Comparison of ENCODE assay signal across 8 cellular contexts in genomic region chr2:65128297-65129190, GRCh38. TPM values are rescaled to one million over a fixed set of nuclear protein-coding genes. Genes with fewer than 3 reads are reported as not detected.
A peak's percentile ranks its signal among the peaks of the same experiment; 100 is the strongest.
DNase-seq lines count a peak whose midpoint lies in the region; ATAC-seq, FAIRE-seq and TF ChIP-seq lines count a peak whose summit lies in the region.

No MANE protein-coding gene starts in this region.

- TSS peak; percentile 83 for BruUV-seq in Panc1 (replicated peaks; lab: Mats Ljungman, UMichigan)

- peak overlapping the region in 3 of 4 experiments; percentile 2 to 35 (median 23); a peak in 3 of 7 replicates for H3K9ac ChIP-seq in H1 (replicated peaks in 1 of 4; ENCODE audit: extremely low read depth in 1 of 4, low read depth in 3 of 4, low read length in 3 of 4)

- no peak for FAIRE-seq in H1 (lab: Jason Lieb, UNC)

- TF ChIP-seq EP300 in H1 (IDR thresholded peaks at IDR 0.05; ENCODE audit: borderline replicate concordance in 1 of 2, low read depth in 2 of 2, low read length in 2 of 2), result no peak

- H2BK12ac ChIP-seq in H1 (ENCODE audit: low read depth, low read length), result no peak overlapping the region

- H2BK120ac ChIP-seq in H1 (replicated peaks; ENCODE audit: low read depth, low read length), result no peak overlapping the region

- POLR2A ChIA-PET in Panc1 (lab: Charles Lee), result interaction anchor here (0.6 kb wide), 1 partner anchor 321 kb away, joined by 7 read pairs; no protein-coding TSS in a partner anchor
- POLR2A ChIA-PET in H1 (lab: Charles Lee; ENCODE audit: partially characterized antibody), result interaction anchor here (1.0 to 2.6 kb wide), 3 partner anchors 10 to 72 kb away, joined by 3 to 19 read pairs (median 4); partner anchors contain the start of gene CEP68

- H3K18ac ChIP-seq in H1 (ENCODE audit: extremely low read depth, low read length), result no peak overlapping the region; the same call in 1 of the 2 replicates

- in situ Hi-C loops in Panc1 (cut with HindIII; ENCODE audit: low pct_unique_long_range_greater_than_20kb, low sequenced_read_pairs), result no loop called here

- intact Hi-C loops in Panc1 (cut with micrococcal nuclease; ENCODE audit: unreplicated experiment), result no loop called here
- intact Hi-C loops in natural killer cell (cut with micrococcal nuclease), result no loop called here

- H3K4me3 Mint-ChIP-seq in natural killer cell, result peak overlapping the region; percentile 100

- no peak overlapping the region for H3K4ac ChIP-seq in H1 (replicated peaks; ENCODE audit: insufficient read length, low read depth, low read length)

- no peak overlapping the region for H2BK20ac ChIP-seq in H1 (ENCODE audit: low read length)

- 0 out of 2 replicates have a peak, but pooled peaks cover 3% of the 10 kb centered on the region for H3K79me1 ChIP-seq in H1 (ENCODE audit: low read depth, low read length)

- no peak overlapping the region for H3K23ac ChIP-seq in H1 (ENCODE audit: insufficient read length)

- peak overlapping the region; percentile 99 for H3K27ac Mint-ChIP-seq in natural killer cell

- H2AFZ ChIP-seq in H1 (ENCODE audit: low read length), result no peak overlapping the region

- H3K23me2 ChIP-seq in H1 (ENCODE audit: low read depth, low read length), result peaks cover 5% of the 10 kb centered on the region; the same call in 1 of the 2 replicates

- no peak overlapping the region for H4K8ac ChIP-seq in H1 (ENCODE audit: extremely low read depth, insufficient read depth, low read length)

- no peak overlapping the region for H4K91ac ChIP-seq in H1 (replicated peaks; ENCODE audit: insufficient read length, low read length)

- no peak overlapping the region for H2BK5ac ChIP-seq in H1 (ENCODE audit: low read depth, low read length)

- peaks cover 5 to 7% of the 10 kb centered on the region in 2 experiments for H4K20me1 ChIP-seq in H1 (replicated peaks in 1 of 2; ENCODE audit: control insufficient read depth in 1 of 2, insufficient read depth in 2 of 2, low read length in 2 of 2)

- TF ChIP-seq POLR2A in H1 (IDR thresholded peaks at IDR 0.05; ENCODE audit: control extremely low read depth in 1 of 2, low read depth in 2 of 2, low read length in 2 of 2), result no peak

- DNase-seq in DMS53 (lab: John Stamatoyannopoulos, UW), result peak; percentile 38
- DNase-seq in DMS53 treated with DMSO at 0.1 percent for 48 hours (lab: John Stamatoyannopoulos, UW; ENCODE audit: unreplicated experiment), result no peak
- no peak for DNase-seq in Panc1 (ENCODE audit: low read depth, low spot score)
- DNase-seq in H1 (ENCODE audit: low read depth in 1 of 2, low spot score in 2 of 2), result no peak
- DNase-seq in natural killer cell, result no peak
- DNase-seq in ecto neural progenitor cell (ENCODE audit: low spot score), result no peak
- DNase-seq in 8988T, result no peak

- H3K79me2 ChIP-seq in H1 (ENCODE audit: control insufficient read depth in 1 of 2, insufficient read depth in 2 of 2, low read length in 2 of 2), result peaks cover 19 to 59% of the 10 kb centered on the region in 2 experiments

- H3K9me3 ChIP-seq in Panc1 (ENCODE audit: control insufficient read depth, insufficient read depth, low read depth, low read length) (no peaks in the 10 kb centered on the region), H1 (ENCODE audit: insufficient read depth in 2 of 2, low read depth in 1 of 2, low read length in 1 of 2) (no peaks in the 10 kb centered on the region)

- H3K27me3 ChIP-seq in Panc1 (ENCODE audit: control insufficient read depth, insufficient read depth, low read length) (no peaks in the 10 kb centered on the region), H1 (replicated peaks in 1 of 4; ENCODE audit: control insufficient read depth in 3 of 4, extremely low read depth in 1 of 4, insufficient read depth in 3 of 4, low read length in 3 of 4) (no peaks in the 10 kb centered on the region)

- no peak overlapping the region for H3K56ac ChIP-seq in H1 (replicated peaks; ENCODE audit: insufficient read length, low read depth, low read length)

- H4K5ac ChIP-seq in H1 (ENCODE audit: insufficient read length, low read depth, low read length), result no peak overlapping the region

- H3K4me1 ChIP-seq in Panc1 (ENCODE audit: control insufficient read depth, insufficient read depth, low read length) (peaks cover 21% of the 10 kb centered on the region), H1 (replicated peaks in 1 of 4; ENCODE audit: control insufficient read depth in 3 of 4, insufficient read depth in 4 of 4, low read length in 3 of 4) (peaks cover 0 to 5% (median 3%) of the 10 kb centered on the region in 4 experiments; a peak in 4 of 7 replicates)

- H3K36me3 Mint-ChIP-seq in natural killer cell, result no peaks in the 10 kb centered on the region

- ATAC-seq in Panc1 (no peak), natural killer cell (no peak), GM19397 (IDR thresholded peaks at IDR 0.05; ENCODE audit: unreplicated experiment) (no peak)

- no peaks in the 10 kb centered on the region for H3K9me3 Mint-ChIP-seq in natural killer cell

- H2BK15ac ChIP-seq in H1 (ENCODE audit: low read length), result no peak overlapping the region

- peak overlapping the region; percentile 89 to 95 for H3K4me2 ChIP-seq in H1 (ENCODE audit: insufficient read depth in 1 of 2, low read depth in 2 of 2, low read length in 2 of 2)

- TF ChIP-seq CTCF in Panc1 (IDR thresholded peaks at IDR 0.05), result no peak
- TF ChIP-seq CTCF in H1 (IDR thresholded peaks at IDR 0.05; ENCODE audit: control extremely low read depth in 1 of 3, insufficient read depth in 1 of 3, low read depth in 1 of 3, low read length in 3 of 3), result no peak
- TF ChIP-seq CTCF in natural killer cell (IDR thresholded peaks at IDR 0.05), result no peak

- TF ChIP-seq RAD21 in H1 (IDR thresholded peaks at IDR 0.05 in 1 of 2, conservative IDR thresholded peaks at IDR 0.05 in 1 of 2; ENCODE audit: low read depth in 2 of 2, low read length in 2 of 2), result no peak

- CTCF ChIA-PET in Panc1 (lab: Charles Lee) (interaction anchor here (1.7 kb wide), 1 partner anchor 58 kb away, joined by 5 read pairs; no protein-coding TSS in a partner anchor), H1 (lab: Charles Lee; ENCODE audit: partially characterized antibody) (interaction anchor here (0.7 to 1.3 kb wide), 4 partner anchors 18 to 142 kb away, joined by 3 read pairs; no protein-coding TSS in a partner anchor)

- H3K27ac ChIP-seq in Panc1 (ENCODE audit: low read length), result peak overlapping the region; percentile 86
- no peak overlapping the region for H3K27ac ChIP-seq in H1 (ENCODE audit: low read depth, low read length)

- no peaks in the 10 kb centered on the region for H3K27me3 Mint-ChIP-seq in natural killer cell (ENCODE audit: low read depth in 2 of 2)

- WGBS in H1 (ENCODE audit: extremely low coverage in 1 of 2, insufficient coverage in 1 of 2, insufficient read length in 1 of 2, insufficient replicate concordance in 2 of 2, low coverage in 1 of 2, low lambda C conversion rate in 2 of 2, missing lambda C conversion rate in 1 of 2), 2 experiments, result 69% methylated on average over 8 of the region's 8 CpGs; no CpG with 5 or more reads in 1 of the 2 experiments

- no peak overlapping the region for H2AK5ac ChIP-seq in H1 (ENCODE audit: low read depth, low read length)

- H3K4me3 ChIP-seq in Panc1 (ENCODE audit: low read depth in 2 of 2, low read length in 2 of 2) (peak overlapping the region; percentile 83 to 91), H1 (ENCODE audit: extremely low read depth in 1 of 4, insufficient read depth in 2 of 4, low read depth in 3 of 4, low read length in 4 of 4) (peak overlapping the region; percentile 90 to 92 (median 90))

- H3K36me3 ChIP-seq in Panc1 (ENCODE audit: control insufficient read depth, insufficient read depth, low read length), result no peaks in the 10 kb centered on the region; the same call in 1 of the 2 replicates
- no peaks in the 10 kb centered on the region for H3K36me3 ChIP-seq in H1 (ENCODE audit: control insufficient read depth in 2 of 4, insufficient read depth in 4 of 4, low read length in 3 of 4)

- peaks cover 47 to 53% of the 10 kb centered on the region in 2 donors for H3K4me1 Mint-ChIP-seq in natural killer cell

- H3K14ac ChIP-seq in H1 (ENCODE audit: insufficient read length), result no peak overlapping the region

TF ChIP-seq in H1, 55 proteins besides CTCF, POLR2A, EP300 and RAD21:
- no peak for TF ChIP-seq POLR2AphosphoS5 (IDR thresholded peaks at IDR 0.05; ENCODE audit: low read depth, low read length)
- no peak for TF ChIP-seq SUZ12 (IDR thresholded peaks at IDR 0.05; ENCODE audit: low read length)
TF ChIP-seq in H1: peak in this region for 0.

RNA-seq across cellular contexts. Expression of gene RAB1A, which starts 1.4 kb away (rescaled TPM):
- total RNA-seq in Panc1 (2021; ENCODE audit: unreplicated experiment) (128 TPM), natural killer cell (100 to 1,000 TPM in 1 of 3 donors, 10 to 100 TPM in 2; 83.5 to 101 (median 93.6) TPM)
- 124 TPM for polyA plus RNA-seq in Panc1 (2012; ENCODE audit: insufficient read length)
- total RNA-seq in H1 (2021; fragmentation: NEBNext Ultra II Directional; extraction: Animal tissue kit (Norgen Biotek cat#: 25700)), result 119 and 120 TPM in 2 replicates
- polyA plus RNA-seq in H1 (2011; rRNA removed), result 40.6 and 77.9 TPM in 2 replicates
- 89.3 TPM for polyA plus RNA-seq in H1 (2011; cell fraction: cytosol; rRNA removed)
- 16.5 TPM for polyA plus RNA-seq in H1 (2011; cell fraction: nucleus; rRNA removed)
- polyA plus RNA-seq in H1 (2012, experiment 1 of 2), result 96.8 to 146 TPM (median 100 TPM) in 4 replicates
- 13.5 TPM for polyA plus RNA-seq in H1 (2012, experiment 2 of 2)
- 82.1 TPM for polyA plus RNA-seq in H1 (2013, experiment 1 of 2)
- polyA plus RNA-seq in H1 (2013, experiment 2 of 2), result 83.0 TPM
- 38.1 and 55.0 TPM in 2 replicates for polyA minus RNA-seq in H1 (2011; rRNA and poly(A)+ RNA removed)
- polyA minus RNA-seq in H1 (2011; cell fraction: cytosol; rRNA and poly(A)+ RNA removed), result 35.7 TPM
- polyA minus RNA-seq in H1 (2011; cell fraction: nucleus; rRNA and poly(A)+ RNA removed), result 27.6 TPM
